22 cellular contexts compared by ENCODE assay signal in genomic region chr13:29791997-29792775, GRCh38. TPM values are rescaled to one million over a fixed set of nuclear protein-coding genes. Genes with fewer than 3 reads are reported as not detected.
DNase-seq lines count a peak whose midpoint lies in the region; FAIRE-seq and TF ChIP-seq lines count a peak whose summit lies in the region.
"Had no signal": no experiment of that assay in that cellular context is flagged by ENCODE, and none has a peak within 500 bp of the region (broad histone marks: within the 10 kb centered on the region; RNA-seq: fewer than 3 reads in every experiment).

No MANE protein-coding gene starts in this region.

- H3K4me1 ChIP-seq in endodermal cell (ENCODE audit: control insufficient read depth, insufficient read depth, low read length): no peaks in the 10 kb centered on the region
- H3K4me1 ChIP-seq: HAP-1, Peyer's patch had no signal

- TF ChIP-seq CTCF in cardiac fibroblast (IDR thresholded peaks at IDR 0.05; ENCODE audit: low read depth, low read length) (no peak), endodermal cell (conservative IDR thresholded peaks at IDR 0.05) (no peak), type B pancreatic cell (conservative IDR thresholded peaks at IDR 0.05) (no peak)

- no peak overlapping the region for H3K27ac Mint-ChIP-seq in endodermal cell
- H3K27ac Mint-ChIP-seq in type B pancreatic cell: no peak overlapping the region
- H3K27ac Mint-ChIP-seq: CD14-positive monocyte had no signal

- H3K4me3 Mint-ChIP-seq in endodermal cell (no peak overlapping the region), type B pancreatic cell (no peak overlapping the region)
- H3K4me3 Mint-ChIP-seq: CD14-positive monocyte had no signal

- H3K36me3 Mint-ChIP-seq in endodermal cell (ENCODE audit: low read depth) (no peaks in the 10 kb centered on the region), type B pancreatic cell (no peaks in the 10 kb centered on the region)

- H3K36me3 ChIP-seq in endodermal cell (ENCODE audit: control insufficient read depth, insufficient read depth, low read length): no peaks in the 10 kb centered on the region
- H3K36me3 ChIP-seq: HAP-1, Peyer's patch had no signal

- no peaks in the 10 kb centered on the region for H3K9me3 ChIP-seq in endodermal cell (ENCODE audit: control insufficient read depth, low read length)
- H3K9me3 ChIP-seq: HAP-1, Peyer's patch had no signal

- H3K4me1 Mint-ChIP-seq in endodermal cell (peaks cover 13% of the 10 kb centered on the region), type B pancreatic cell (ENCODE audit: unreplicated experiment) (peaks cover 3% of the 10 kb centered on the region)

- no peak overlapping the region for H3K4me3 ChIP-seq in cardiac fibroblast (replicated peaks in 1 of 2; ENCODE audit: low read depth in 2 of 2, low read length in 2 of 2)
- H3K4me3 ChIP-seq in endodermal cell (ENCODE audit: low read length): no peak overlapping the region
- H3K4me3 ChIP-seq: HAP-1, K562, Peyer's patch had no signal

- 89 to 96% methylated on average over 3 to 4 of the region's 5 CpGs for WGBS in endodermal cell (ENCODE audit: insufficient coverage in 1 of 2, insufficient read length in 1 of 2), 2 experiments

- H3K27ac ChIP-seq in endodermal cell (ENCODE audit: low read depth, low read length): no peak overlapping the region
- H3K27ac ChIP-seq: Peyer's patch had no signal

- DNase-seq in Ammon's horn (ENCODE audit: low spot score) (peak; percentile 16), NCI-H526 treated with DMSO at 0.1 percent for 48 hours (lab: John Stamatoyannopoulos, UW) (peak; percentile 66), cardiac fibroblast (ENCODE audit: low read depth in 2 of 2) (peak; percentile 3), HuH-7 (ENCODE audit: low spot score) (no peak), HUDEP-2 (lab: John Stamatoyannopoulos, UW; ENCODE audit: unreplicated experiment in 76 of 76) (no peak), endodermal cell (no peak), type B pancreatic cell (ENCODE audit: extremely low spot score, unreplicated experiment) (no peak)
- DNase-seq: AML-193, DMS 273 treated with DMSO at 0.1 percent for 48 hours, DND-41, NCI-H1092 treated with DMSO at 0.1 percent for 48 hours, NCI-H146, NCI-H2029 treated with DMSO at 0.1 percent for 48 hours, NCI-H2171 treated with DMSO at 0.1 percent for 48 hours, NCI-H446, Peyer's patch had no signal

- no peak overlapping the region for H3K9ac ChIP-seq in endodermal cell (ENCODE audit: extremely low read depth, low read length, poor library complexity, severe bottlenecking)

- no peaks in the 10 kb centered on the region for H3K27me3 ChIP-seq in endodermal cell (ENCODE audit: control insufficient read depth, insufficient read depth, low read length, poor library complexity, severe bottlenecking)
- H3K27me3 ChIP-seq: Peyer's patch had no signal

- no peaks in the 10 kb centered on the region for H3K9me3 Mint-ChIP-seq in endodermal cell
- no peaks in the 10 kb centered on the region for H3K9me3 Mint-ChIP-seq in type B pancreatic cell
- H3K9me3 Mint-ChIP-seq: CD14-positive monocyte had no signal

- peak; percentile 61 for FAIRE-seq in islet of Langerhans (lab: Jason Lieb, UNC)
- FAIRE-seq: A204.1, G401.6, K562 had no signal

- H3K27me3 Mint-ChIP-seq in endodermal cell (ENCODE audit: insufficient read depth) (no peaks in the 10 kb centered on the region), type B pancreatic cell (no peaks in the 10 kb centered on the region)

RNA-seq across cellular contexts. Expression of gene UBL3, which starts 58.2 kb away (rescaled TPM):
- 10 to 100 TPM; 16.5 to 22.3 TPM for total RNA-seq in endodermal cell
- 29.4 TPM for polyA plus RNA-seq in endodermal cell (2013, experiment 1 of 2)
- polyA plus RNA-seq in endodermal cell (2013, experiment 2 of 2): 26.9 TPM
- 37.7 and 47.7 TPM in 2 replicates for total RNA-seq in type B pancreatic cell (ENCODE audit: low replicate concordance)

Comparison
In these comparisons a context has a peak if more than half of its experiments do, and no peak if none do; other contexts are left out.
1. DNase-seq: peak in Ammon's horn (single experiment), NCI-H526 treated with DMSO at 0.1 percent for 48 hours (single experiment) and cardiac fibroblast (2 of 2); none in HuH-7 (single experiment), HUDEP-2 (0 of 76), endodermal cell (single experiment) and type B pancreatic cell (single experiment).